1 cellular context compared by ENCODE assay signal in the genomic region with DNA sequence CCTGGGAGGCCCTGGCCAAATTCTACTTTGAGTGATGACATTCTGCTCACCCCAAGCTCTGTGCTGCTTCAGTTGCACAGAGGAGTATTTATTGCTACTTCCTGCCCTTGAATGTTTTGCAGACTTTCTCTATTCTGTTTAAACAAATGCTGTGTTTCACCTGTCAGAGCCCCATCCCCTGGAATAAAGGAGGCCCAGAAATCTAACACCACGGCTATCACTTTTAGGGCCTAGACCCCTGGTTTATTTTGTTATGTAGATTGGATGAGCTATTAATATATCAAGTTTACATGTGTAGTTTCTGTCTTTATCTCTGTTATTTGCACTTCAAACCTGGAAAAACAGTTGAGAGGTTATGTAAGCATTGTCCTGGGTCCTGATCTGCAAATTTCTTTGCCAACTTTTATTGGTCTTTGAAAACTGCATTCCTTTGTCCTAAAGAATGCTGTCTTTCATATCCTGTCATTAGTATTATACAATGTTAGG.
TF ChIP-seq lines count a peak whose summit lies in the region.

No MANE protein-coding gene starts in this region.

TF ChIP-seq in HepG2, 621 proteins besides CTCF, POLR2A, EP300 and RAD21 (continued from another document):
- TF ChIP-seq ZFP91 (CRISPR knock-in tag; IDR thresholded peaks at IDR 0.05; ENCODE audit: borderline replicate concordance), result no peak
- TF ChIP-seq HNF4A (CRISPR knock-in tag; IDR thresholded peaks at IDR 0.05), result peak; percentile 47
- TF ChIP-seq, protein P1, sequence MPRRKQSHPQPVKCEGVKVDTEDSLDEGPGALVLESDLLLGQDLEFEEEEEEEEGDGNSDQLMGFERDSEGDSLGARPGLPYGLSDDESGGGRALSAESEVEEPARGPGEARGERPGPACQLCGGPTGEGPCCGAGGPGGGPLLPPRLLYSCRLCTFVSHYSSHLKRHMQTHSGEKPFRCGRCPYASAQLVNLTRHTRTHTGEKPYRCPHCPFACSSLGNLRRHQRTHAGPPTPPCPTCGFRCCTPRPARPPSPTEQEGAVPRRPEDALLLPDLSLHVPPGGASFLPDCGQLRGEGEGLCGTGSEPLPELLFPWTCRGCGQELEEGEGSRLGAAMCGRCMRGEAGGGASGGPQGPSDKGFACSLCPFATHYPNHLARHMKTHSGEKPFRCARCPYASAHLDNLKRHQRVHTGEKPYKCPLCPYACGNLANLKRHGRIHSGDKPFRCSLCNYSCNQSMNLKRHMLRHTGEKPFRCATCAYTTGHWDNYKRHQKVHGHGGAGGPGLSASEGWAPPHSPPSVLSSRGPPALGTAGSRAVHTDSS (CRISPR knock-in tag; conservative IDR thresholded peaks at IDR 0.05), result no peak
- TF ChIP-seq, protein P2, sequence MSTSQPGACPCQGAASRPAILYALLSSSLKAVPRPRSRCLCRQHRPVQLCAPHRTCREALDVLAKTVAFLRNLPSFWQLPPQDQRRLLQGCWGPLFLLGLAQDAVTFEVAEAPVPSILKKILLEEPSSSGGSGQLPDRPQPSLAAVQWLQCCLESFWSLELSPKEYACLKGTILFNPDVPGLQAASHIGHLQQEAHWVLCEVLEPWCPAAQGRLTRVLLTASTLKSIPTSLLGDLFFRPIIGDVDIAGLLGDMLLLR (CRISPR knock-in tag; IDR thresholded peaks at IDR 0.05), result no peak
- TF ChIP-seq NCOA2 (CRISPR knock-in tag; IDR thresholded peaks at IDR 0.05), result peak; percentile 81
- peak; percentile 57; the same call in 1 of the 2 replicates for TF ChIP-seq RXRB (CRISPR knock-in tag; IDR thresholded peaks at IDR 0.05; ENCODE audit: borderline replicate concordance)
- no peak for TF ChIP-seq NRL (CRISPR knock-in tag; IDR thresholded peaks at IDR 0.05; ENCODE audit: borderline replicate concordance)
